In genomic region chr5:157198277-157199058, GRCh38 we compare ENCODE assay signal across 14 cellular contexts. TPM values are rescaled to one million over a fixed set of nuclear protein-coding genes. Genes with fewer than 3 reads are reported as not detected.
DNase-seq lines count a peak whose midpoint lies in the region; ATAC-seq lines count a peak whose summit lies in the region.
"Had no signal": no experiment of that assay in that cellular context is flagged by ENCODE, and none has a peak within 500 bp of the region (broad histone marks: within the 10 kb centered on the region; RNA-seq: fewer than 3 reads in every experiment).

No MANE protein-coding gene starts in this region.

- ATAC-seq in activated CD4-positive, alpha-beta T cell treated with anti-CD3 and anti-CD28 coated beads for 36 hours, result peak; percentile 78
- peak; percentile 85 for ATAC-seq in stimulated activated effector memory CD8-positive, alpha-beta T cell treated with anti-CD3 and anti-CD28 coated beads, Interleukin-12 subunit alpha, Interleukin-12 subunit beta, amount 100 ng/mL, for 72 hours
- ATAC-seq in GM19397 (IDR thresholded peaks at IDR 0.05; ENCODE audit: unreplicated experiment), result no peak
- ATAC-seq: foreskin keratinocyte had no signal

- peak overlapping the region; percentile 98 for H3K27ac Mint-ChIP-seq in activated CD4-positive, alpha-beta T cell treated with anti-CD3 and anti-CD28 coated beads for 36 hours
- peak overlapping the region; percentile 98 for H3K27ac Mint-ChIP-seq in activated naive CD8-positive, alpha-beta T cell treated with anti-CD3 and anti-CD28 coated beads for 36 hours
- peak overlapping the region; percentile 91 for H3K27ac Mint-ChIP-seq in stimulated activated effector memory CD8-positive, alpha-beta T cell treated with anti-CD3 and anti-CD28 coated beads, Interleukin-12 subunit alpha, Interleukin-12 subunit beta, amount 100 ng/mL, for 72 hours

- H3K4me1 Mint-ChIP-seq in activated CD4-positive, alpha-beta T cell treated with anti-CD3 and anti-CD28 coated beads for 36 hours, result peaks cover 94% of the 10 kb centered on the region
- H3K4me1 Mint-ChIP-seq in activated naive CD8-positive, alpha-beta T cell treated with anti-CD3 and anti-CD28 coated beads for 36 hours, result peaks cover 89% of the 10 kb centered on the region
- H3K4me1 Mint-ChIP-seq in stimulated activated effector memory CD8-positive, alpha-beta T cell treated with anti-CD3 and anti-CD28 coated beads, Interleukin-12 subunit alpha, Interleukin-12 subunit beta, amount 100 ng/mL, for 72 hours, result peaks cover 80% of the 10 kb centered on the region

- H3K36me3 ChIP-seq in KOPT-K1 (ENCODE audit: insufficient read depth, low read length), result peaks cover 90% of the 10 kb centered on the region

- H3K4me3 Mint-ChIP-seq in activated CD4-positive, alpha-beta T cell treated with anti-CD3 and anti-CD28 coated beads for 36 hours, result peak overlapping the region; percentile 66
- peak overlapping the region; percentile 75 for H3K4me3 Mint-ChIP-seq in activated naive CD8-positive, alpha-beta T cell treated with anti-CD3 and anti-CD28 coated beads for 36 hours
- H3K4me3 Mint-ChIP-seq in stimulated activated effector memory CD8-positive, alpha-beta T cell treated with anti-CD3 and anti-CD28 coated beads, Interleukin-12 subunit alpha, Interleukin-12 subunit beta, amount 100 ng/mL, for 72 hours, result peak overlapping the region; percentile 76

- H3K36me3 Mint-ChIP-seq in activated CD4-positive, alpha-beta T cell treated with anti-CD3 and anti-CD28 coated beads for 36 hours (ENCODE audit: low read depth), result peaks cover 86% of the 10 kb centered on the region
- peaks cover 79% of the 10 kb centered on the region for H3K36me3 Mint-ChIP-seq in activated naive CD8-positive, alpha-beta T cell treated with anti-CD3 and anti-CD28 coated beads for 36 hours
- peaks cover 100% of the 10 kb centered on the region for H3K36me3 Mint-ChIP-seq in stimulated activated effector memory CD8-positive, alpha-beta T cell treated with anti-CD3 and anti-CD28 coated beads, Interleukin-12 subunit alpha, Interleukin-12 subunit beta, amount 100 ng/mL, for 72 hours

- H3K9me3 Mint-ChIP-seq in activated CD4-positive, alpha-beta T cell treated with anti-CD3 and anti-CD28 coated beads for 36 hours (ENCODE audit: low read depth), result no peaks in the 10 kb centered on the region
- H3K9me3 Mint-ChIP-seq in activated naive CD8-positive, alpha-beta T cell treated with anti-CD3 and anti-CD28 coated beads for 36 hours, result peaks cover 2% of the 10 kb centered on the region
- no peaks in the 10 kb centered on the region for H3K9me3 Mint-ChIP-seq in stimulated activated effector memory CD8-positive, alpha-beta T cell treated with anti-CD3 and anti-CD28 coated beads, Interleukin-12 subunit alpha, Interleukin-12 subunit beta, amount 100 ng/mL, for 72 hours

- peak overlapping the region; percentile 35 for H3K27ac ChIP-seq in KOPT-K1 (ENCODE audit: low read depth, low read length, poor library complexity, severe bottlenecking)
- H3K27ac ChIP-seq: foreskin keratinocyte had no signal

- DNase-seq in activated CD4-positive, alpha-beta T cell treated with anti-CD3 and anti-CD28 coated beads for 36 hours, result peak; percentile 75
- peak; percentile 77 for DNase-seq in activated naive CD8-positive, alpha-beta T cell treated with anti-CD3 and anti-CD28 coated beads for 36 hours
- DNase-seq in stimulated activated effector memory CD8-positive, alpha-beta T cell treated with anti-CD3 and anti-CD28 coated beads, Interleukin-12 subunit alpha, Interleukin-12 subunit beta, amount 100 ng/mL, for 72 hours (ENCODE audit: low spot score in 2 of 2), result no peak
- no peak for DNase-seq in GM19238 (ENCODE audit: insufficient read length, low spot score)
- DNase-seq in glomerular visceral epithelial cell (ENCODE audit: extremely low spot score), result no peak
- DNase-seq: dermis blood vessel endothelial cell, foreskin keratinocyte, Karpas-422, NCI-H2081 treated with DMSO at 0.1 percent for 48 hours, OCI-M1 had no signal

- POLR2A ChIA-PET in activated CD4-positive, alpha-beta T cell treated with anti-CD3 and anti-CD28 coated beads for 36 hours (lab: Charles Lee), result interaction anchor here (0.6 to 2.9 kb wide), 9 partner anchors 11 to 75 kb away, joined by 3 to 15 read pairs (median 4); partner anchors contain the start of genes ITK and MED7

- no peaks in the 10 kb centered on the region for H3K27me3 Mint-ChIP-seq in activated CD4-positive, alpha-beta T cell treated with anti-CD3 and anti-CD28 coated beads for 36 hours
- H3K27me3 Mint-ChIP-seq in activated naive CD8-positive, alpha-beta T cell treated with anti-CD3 and anti-CD28 coated beads for 36 hours, result no peaks in the 10 kb centered on the region

- intact Hi-C loops in activated CD4-positive, alpha-beta T cell treated with anti-CD3 and anti-CD28 coated beads for 36 hours (cut with DNase I, micrococcal nuclease), result loop anchor here (1.0 to 2.0 kb wide), 6 partner anchors 17 to 278 kb away; partner anchors contain the start of gene ITK (in 1 of the 2)

- no peaks in the 10 kb centered on the region for H3K9me3 ChIP-seq in KOPT-K1 (ENCODE audit: insufficient read depth, low read length, poor library complexity, severe bottlenecking)

- CTCF ChIA-PET in activated CD4-positive, alpha-beta T cell treated with anti-CD3 and anti-CD28 coated beads for 36 hours (lab: Charles Lee), result interaction anchor here (1.2 to 2.4 kb wide), 6 partner anchors 8 to 50 kb away, joined by 3 to 10 read pairs (median 5); partner anchors contain the start of gene ITK

RNA-seq across cellular contexts. Expression of gene ITK, which starts 17.8 kb away (rescaled TPM):
- 100 to 1,000 TPM; 208 to 249 TPM for total RNA-seq in activated CD4-positive, alpha-beta T cell treated with anti-CD3 and anti-CD28 coated beads for 36 hours
- total RNA-seq in activated naive CD8-positive, alpha-beta T cell treated with anti-CD3 and anti-CD28 coated beads for 36 hours, result 100 to 1,000 TPM; 200 to 204 TPM
- total RNA-seq: dermis blood vessel endothelial cell, foreskin keratinocyte, kidney epithelial cell had no signal

RNA-seq across cellular contexts. Expression of gene GARIN3, which starts 32.4 kb away (rescaled TPM):
- under 1 TPM; 0.79 to 0.82 TPM for total RNA-seq in activated CD4-positive, alpha-beta T cell treated with anti-CD3 and anti-CD28 coated beads for 36 hours
- total RNA-seq in activated naive CD8-positive, alpha-beta T cell treated with anti-CD3 and anti-CD28 coated beads for 36 hours, result under 1 TPM; 0.46 to 0.47 TPM
- total RNA-seq: dermis blood vessel endothelial cell, foreskin keratinocyte, kidney epithelial cell, smooth muscle cell had no signal

RNA-seq across cellular contexts. Expression of gene MED7, which starts 55.8 kb away (rescaled TPM):
- total RNA-seq in activated CD4-positive, alpha-beta T cell treated with anti-CD3 and anti-CD28 coated beads for 36 hours, result 10 to 100 TPM in 1 of 2 experiments, 1 to 10 TPM in 1; 10.0 to 16.9 TPM
- total RNA-seq in activated naive CD8-positive, alpha-beta T cell treated with anti-CD3 and anti-CD28 coated beads for 36 hours, result 10 to 100 TPM; 14.2 to 15.4 TPM

Comparison
In these comparisons a context has a peak if more than half of its experiments do, and no peak if none do; other contexts are left out.
1. DNase-seq: peak in activated CD4-positive, alpha-beta T cell treated with anti-CD3 and anti-CD28 coated beads for 36 hours (single experiment) and activated naive CD8-positive, alpha-beta T cell treated with anti-CD3 and anti-CD28 coated beads for 36 hours (single experiment); none in stimulated activated effector memory CD8-positive, alpha-beta T cell treated with anti-CD3 and anti-CD28 coated beads, Interleukin-12 subunit alpha, Interleukin-12 subunit beta, amount 100 ng/mL, for 72 hours (0 of 2), GM19238 (single experiment) and glomerular visceral epithelial cell (single experiment).
2. Peak in every context shown above with its lines, with median percentiles within 50 percentile points of each other: H3K27ac Mint-ChIP-seq and H3K4me3 Mint-ChIP-seq.